ENCODE assay signal across 11 cellular contexts in the genomic region with DNA sequence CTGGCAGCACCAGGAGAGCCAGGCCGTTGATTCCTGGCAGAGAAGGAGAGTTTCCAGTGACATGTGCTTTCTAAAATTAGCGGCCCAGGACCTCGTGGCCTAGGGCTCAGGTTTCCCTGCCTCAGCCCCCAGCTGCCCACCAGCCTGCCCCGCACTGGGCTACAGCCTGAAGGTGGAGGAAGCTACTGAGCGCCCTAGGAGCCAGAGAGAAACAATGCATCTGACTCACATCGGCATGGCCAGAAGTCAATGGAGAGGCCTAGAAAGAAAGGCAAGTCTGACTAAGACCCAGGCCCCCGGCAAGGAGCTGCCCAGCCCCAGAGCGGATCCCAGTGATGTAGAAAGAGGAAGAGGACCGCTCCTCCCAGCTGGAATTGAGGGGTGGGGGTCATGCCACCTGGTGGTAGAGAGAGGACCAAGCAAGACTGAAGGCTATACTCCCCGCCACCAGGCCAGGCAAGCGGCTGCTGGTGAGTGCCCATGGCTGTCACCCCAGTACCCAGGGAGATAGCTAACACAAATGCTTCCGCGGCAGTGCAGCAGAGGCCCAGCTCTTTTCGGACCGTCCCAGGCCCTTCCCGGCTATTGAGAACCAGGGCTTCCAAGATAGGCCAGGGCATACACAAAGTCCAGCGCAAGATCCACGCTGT. TPM values are rescaled to one million over a fixed set of nuclear protein-coding genes. Genes with fewer than 3 reads are reported as not detected.
DNase-seq lines count a peak whose midpoint lies in the region; ATAC-seq, FAIRE-seq and TF ChIP-seq lines count a peak whose summit lies in the region.
"Not testable (repeated sequence)": the region's sequence is repeated elsewhere in the genome, so short reads cannot be mapped to it uniquely, and the experiment has no call there.
"Had no signal": no experiment of that assay in that cellular context is flagged by ENCODE, and none has a peak within 500 bp of the region (broad histone marks: within the 10 kb centered on the region; RNA-seq: fewer than 3 reads in every experiment).

No MANE protein-coding gene starts in this region.

- not testable (repeated sequence) for H3K9me3 Mint-ChIP-seq in astrocyte (ENCODE audit: unreplicated experiment); dendritic cell treated with granulocyte-macrophage colony-stimulating factor and Interleukin-4, amounts not matched to agents 40 ng/mL and 50 ng/mL, for 4 days

- H3K36me3 Mint-ChIP-seq in astrocyte (ENCODE audit: low read depth, unreplicated experiment) = not testable (repeated sequence)
- H3K36me3 Mint-ChIP-seq in dendritic cell treated with granulocyte-macrophage colony-stimulating factor and Interleukin-4, amounts not matched to agents 40 ng/mL and 50 ng/mL, for 4 days (ENCODE audit: low read depth) = peaks cover 96% of the 10 kb centered on the region

- not testable (repeated sequence) for H3K9ac ChIP-seq in astrocyte (ENCODE audit: low read length)

- H3K27ac ChIP-seq in RWPE2 (ENCODE audit: poor library complexity, severe bottlenecking) = peak overlapping the region; percentile 20
- H3K27ac ChIP-seq in astrocyte (ENCODE audit: low read depth, low read length); foreskin keratinocyte: not testable (repeated sequence)
- H3K27ac ChIP-seq in right atrium auricular region = peak overlapping the region; percentile 73 to 78
- H3K27ac ChIP-seq in gastrocnemius medialis = peak overlapping the region; percentile 85 to 91 (median 90)

- DNase-seq in DMS 273 (lab: John Stamatoyannopoulos, UW; ENCODE audit: unreplicated experiment) (peak; percentile 66), astrocyte (ENCODE audit: low read depth) (peak; percentile 41), myocyte (ENCODE audit: low read depth) (peak; percentile 77), gastrocnemius medialis (peak in 1 of 2 donors; percentile 77)
- DNase-seq in RWPE2 (ENCODE audit: low spot score); foreskin keratinocyte; right atrium auricular region (ENCODE audit: low spot score): not testable (repeated sequence)

- not testable (repeated sequence) for H3K4me3 ChIP-seq in RWPE2 (ENCODE audit: severe bottlenecking); astrocyte (ENCODE audit: insufficient read depth, low read depth, low read length)
- peak overlapping the region; percentile 6 to 17 for H3K4me3 ChIP-seq in right atrium auricular region
- peak overlapping the region; percentile 9 to 56 (median 31) for H3K4me3 ChIP-seq in gastrocnemius medialis

- peak; percentile 41 to 49 for TF ChIP-seq POLR2A in gastrocnemius medialis (IDR thresholded peaks at IDR 0.05)

- peak; percentile 32; the same call in 2 of the 3 replicates for ATAC-seq in RWPE2 (ENCODE audit: low read depth)
- ATAC-seq in foreskin keratinocyte = peak; percentile 38
- peak; percentile 31 to 43 for ATAC-seq in gastrocnemius medialis

- H2AFZ ChIP-seq in astrocyte (ENCODE audit: low read depth, low read length) = not testable (repeated sequence)

- not testable (repeated sequence) for H3K79me2 ChIP-seq in astrocyte (ENCODE audit: insufficient read depth, low read length)

- TF ChIP-seq CTCF in RWPE2 (IDR thresholded peaks at IDR 0.05; ENCODE audit: poor library complexity, severe bottlenecking); astrocyte (IDR thresholded peaks at IDR 0.05; ENCODE audit: insufficient read depth, low read depth, low read length): not testable (repeated sequence)
- TF ChIP-seq CTCF in foreskin keratinocyte (conservative IDR thresholded peaks at IDR 0.05) (peak; percentile 33), right atrium auricular region (IDR thresholded peaks at IDR 0.05) (peak in 1 of 2 donors; percentile 28), gastrocnemius medialis (IDR thresholded peaks at IDR 0.05 in 4 of 5, conservative IDR thresholded peaks at IDR 0.05 in 1 of 5) (peak; percentile 28 to 64 (median 53))

- H3K4me1 ChIP-seq in RWPE2 (ENCODE audit: insufficient read depth, poor library complexity, severe bottlenecking); astrocyte (ENCODE audit: insufficient read depth, low read length); foreskin keratinocyte: not testable (repeated sequence)
- peaks cover 0 to 12% of the 10 kb centered on the region in 2 donors for H3K4me1 ChIP-seq in right atrium auricular region
- peaks cover 33 to 70% of the 10 kb centered on the region in 2 donors for H3K4me1 ChIP-seq in gastrocnemius medialis

- H3K4me3 Mint-ChIP-seq in astrocyte (ENCODE audit: unreplicated experiment); dendritic cell treated with granulocyte-macrophage colony-stimulating factor and Interleukin-4, amounts not matched to agents 40 ng/mL and 50 ng/mL, for 4 days: not testable (repeated sequence)

- not testable (repeated sequence) for H3K4me1 Mint-ChIP-seq in astrocyte (ENCODE audit: low read depth, unreplicated experiment)
- H3K4me1 Mint-ChIP-seq in dendritic cell treated with granulocyte-macrophage colony-stimulating factor and Interleukin-4, amounts not matched to agents 40 ng/mL and 50 ng/mL, for 4 days (ENCODE audit: low read depth) = peaks cover 47% of the 10 kb centered on the region

- not testable (repeated sequence) for H3K4me2 ChIP-seq in astrocyte (ENCODE audit: low read length)

- not testable (repeated sequence) for H3K27me3 ChIP-seq in RWPE2 (ENCODE audit: insufficient read depth, poor library complexity, severe bottlenecking); astrocyte (ENCODE audit: insufficient read depth, low read length); foreskin keratinocyte; right atrium auricular region; gastrocnemius medialis

- H3K27ac Mint-ChIP-seq in astrocyte (ENCODE audit: unreplicated experiment) = not testable (repeated sequence)
- H3K27ac Mint-ChIP-seq in dendritic cell treated with granulocyte-macrophage colony-stimulating factor and Interleukin-4, amounts not matched to agents 40 ng/mL and 50 ng/mL, for 4 days = peak overlapping the region; percentile 56

- intact Hi-C loops in dendritic cell treated with granulocyte-macrophage colony-stimulating factor and Interleukin-4, amounts not matched to agents 40 ng/mL and 50 ng/mL, for 4 days (cut with micrococcal nuclease) = not testable (repeated sequence)
- intact Hi-C loops in gastrocnemius medialis (cut with DNase I; ENCODE audit: low total_unique reads) = loop anchor here (10.0 kb wide), 1 partner anchor 339 kb away; no protein-coding TSS in a partner anchor

- H3K9me3 ChIP-seq in RWPE2 (ENCODE audit: severe bottlenecking); astrocyte (ENCODE audit: insufficient read depth, low read depth, low read length); right atrium auricular region; gastrocnemius medialis: not testable (repeated sequence)

- H4K20me1 ChIP-seq in astrocyte (ENCODE audit: insufficient read depth, low read length) = not testable (repeated sequence)

- H3K36me3 ChIP-seq in RWPE2 (ENCODE audit: low read depth) (peaks cover 10% of the 10 kb centered on the region; the same call in 1 of the 2 replicates), right atrium auricular region (peaks cover 11% of the 10 kb centered on the region)
- not testable (repeated sequence) for H3K36me3 ChIP-seq in astrocyte (ENCODE audit: insufficient read depth, low read length); gastrocnemius medialis

- not testable (repeated sequence) for H3K27me3 Mint-ChIP-seq in astrocyte (ENCODE audit: low read depth, unreplicated experiment); dendritic cell treated with granulocyte-macrophage colony-stimulating factor and Interleukin-4, amounts not matched to agents 40 ng/mL and 50 ng/mL, for 4 days

- FAIRE-seq in astrocyte (lab: Jason Lieb, UNC) = not testable (repeated sequence)

- in situ Hi-C loops in gastrocnemius medialis (cut with MboI; ENCODE audit: low sequenced_read_pairs in 4 of 4) = not testable (repeated sequence)

RNA-seq across cellular contexts. Expression of a gene that starts 17.8 kb away (rescaled TPM):
- 52.6 and 57.9 TPM in 2 replicates for total RNA-seq in astrocyte
- total RNA-seq in foreskin keratinocyte = 40.0 and 43.4 TPM in 2 replicates
- 34.2 and 34.8 TPM in 2 replicates for polyA plus RNA-seq in foreskin keratinocyte
- 10 to 100 TPM; 71.3 to 76.6 TPM for total RNA-seq in right atrium auricular region
- total RNA-seq in myocyte = 20.7 and 39.8 TPM in 2 replicates
- 39.2 TPM for polyA plus RNA-seq in myocyte (2012)
- total RNA-seq in gastrocnemius medialis = 10 to 100 TPM; 40.1 to 78.1 (median 45.0) TPM
- total RNA-seq: OCI-LY7 had no signal

RNA-seq across cellular contexts. Expression of a gene that starts 18.7 kb away (rescaled TPM):
- total RNA-seq in astrocyte (219 and 222 TPM in 2 replicates), foreskin keratinocyte (239 and 289 TPM in 2 replicates), right atrium auricular region (100 to 1,000 TPM in 1 of 2 donors, 10 to 100 TPM in 1; 86.3 to 109 TPM), myocyte (150 and 162 TPM in 2 replicates), gastrocnemius medialis (10 to 100 TPM; 41.5 to 91.9 (median 48.3) TPM)
- polyA plus RNA-seq in foreskin keratinocyte = 275 and 350 TPM in 2 replicates
- 268 TPM for polyA plus RNA-seq in myocyte (2012)

RNA-seq across cellular contexts. Expression of a gene that starts 19.1 kb away (rescaled TPM):
- total RNA-seq in astrocyte = 27.2 and 30.5 TPM in 2 replicates
- total RNA-seq in foreskin keratinocyte = 2.2 and 3.2 TPM in 2 replicates
- 1.6 and 2.3 TPM in 2 replicates for polyA plus RNA-seq in foreskin keratinocyte
- total RNA-seq in right atrium auricular region = 10 to 100 TPM; 15.2 to 18.0 TPM
- 53.8 and 71.6 TPM in 2 replicates for total RNA-seq in myocyte
- 38.3 TPM for polyA plus RNA-seq in myocyte (2012)
- total RNA-seq in gastrocnemius medialis = 10 to 100 TPM; 19.9 to 54.6 (median 34.5) TPM

RNA-seq across cellular contexts. Expression of a gene that starts 31.9 kb away (rescaled TPM):
- total RNA-seq in astrocyte (0.65 and 1.1 TPM in 2 replicates), foreskin keratinocyte (not detected in 2 replicates), right atrium auricular region (10 to 100 TPM in 1 of 2 donors, 1 to 10 TPM in 1; 4.0 to 42.4 TPM), myocyte (1.1 and 2.1 TPM in 2 replicates), gastrocnemius medialis (1 to 10 TPM in 1 of 4 donors, under 1 TPM in 1, not detected in 2; 0.98 to 1.6 TPM)
- 0.07 and 0.15 TPM in 2 replicates for polyA plus RNA-seq in foreskin keratinocyte
- polyA plus RNA-seq in myocyte (2012) = 2.0 TPM
- total RNA-seq: CD4-positive, alpha-beta memory T cell; MCF 10A had no signal
- polyA plus RNA-seq: CD4-positive, alpha-beta memory T cell had no signal

RNA-seq across cellular contexts. Expression of a gene that starts 58.5 kb away (rescaled TPM):
- total RNA-seq in astrocyte (5.3 and 5.4 TPM in 2 replicates), foreskin keratinocyte (5.3 and 5.4 TPM in 2 replicates), right atrium auricular region (1 to 10 TPM; 5.6 to 8.2 TPM), myocyte (5.1 and 11.9 TPM in 2 replicates), gastrocnemius medialis (1 to 10 TPM in 1 of 4 donors, under 1 TPM in 3; 0.10 to 1.1 (median 0.13) TPM)
- 6.1 and 8.3 TPM in 2 replicates for polyA plus RNA-seq in foreskin keratinocyte
- polyA plus RNA-seq in myocyte (2012) = 13.8 TPM
- total RNA-seq: CD4-positive, alpha-beta memory T cell; OCI-LY7 had no signal
- polyA plus RNA-seq: CD4-positive, alpha-beta memory T cell had no signal
